ENCODE assay signal across 8 cellular contexts in genomic region chr10:14878266-14879054, GRCh38. TPM values are rescaled to one million over a fixed set of nuclear protein-coding genes. Genes with fewer than 3 reads are reported as not detected.
A peak's percentile ranks its signal among the peaks of the same experiment; 100 is the strongest.
DNase-seq lines count a peak whose midpoint lies in the region; ATAC-seq and TF ChIP-seq lines count a peak whose summit lies in the region.

Gene SUV39H2, plus strand, starts transcription at chr10:14878866. Its CDS starts 23 bp downstream, at chr10:14878889.

- no peaks in the 10 kb centered on the region for H3K36me3 ChIP-seq in testis (ENCODE audit: low read depth, missing control alignments)

- H3K4me3 ChIP-seq in testis, result peak within 1 kb of the TSS; percentile 89 to 97

- intact Hi-C loops in testis (cut with DNase I; ENCODE audit: low total_unique reads), result no loop called here

- DNase-seq in NCI-H1105 (lab: John Stamatoyannopoulos, UW), result peak; percentile 82
- peak; percentile 31 for DNase-seq in SKM-1 (lab: John Stamatoyannopoulos, UW; ENCODE audit: unreplicated experiment)
- DNase-seq in activated naive CD4-positive, alpha-beta T cell treated with anti-CD3 and anti-CD28 coated beads, Interleukin-2, amount 50 U/mL, for 72 hours (ENCODE audit: low spot score in 2 of 2), result peak; percentile 93 to 95
- peak; percentile 97 for DNase-seq in glomerular visceral epithelial cell (ENCODE audit: extremely low spot score)
- peak; percentile 80 for DNase-seq in omental fat pad (ENCODE audit: low spot score)
- DNase-seq in testis, result peak; percentile 97

- TF ChIP-seq POLR2A in GM10847 (IDR thresholded peaks at IDR 0.05; ENCODE audit: extremely low read depth, insufficient read length), result peak; percentile 63
- TF ChIP-seq POLR2A in testis (IDR thresholded peaks at IDR 0.05), result peak; percentile 38

- ATAC-seq in HG02642 (IDR thresholded peaks at IDR 0.05; ENCODE audit: poor library complexity, unreplicated experiment) (peak; percentile 95), omental fat pad (ENCODE audit: low FRiP score) (peak; percentile 95)
- peak; percentile 92 to 97 for ATAC-seq in activated naive CD4-positive, alpha-beta T cell treated with anti-CD3 and anti-CD28 coated beads, Interleukin-2, amount 50 U/mL, for 72 hours

- peaks cover 7% of the 10 kb centered on the region for H3K4me1 ChIP-seq in testis

- H3K36me3 Mint-ChIP-seq in activated naive CD4-positive, alpha-beta T cell treated with anti-CD3 and anti-CD28 coated beads, Interleukin-2, amount 50 U/mL, for 72 hours, result peaks cover 19 to 24% of the 10 kb centered on the region in 2 donors

- peak within 1 kb of the TSS; percentile 82 to 98 for H3K27ac Mint-ChIP-seq in activated naive CD4-positive, alpha-beta T cell treated with anti-CD3 and anti-CD28 coated beads, Interleukin-2, amount 50 U/mL, for 72 hours

- H3K27ac ChIP-seq in testis, result peak within 1 kb of the TSS; percentile 96 to 98

- 0 to 1% methylated on average over 1 to 51 of the region's 92 CpGs for WGBS in testis, 2 donors

- TF ChIP-seq CTCF in omental fat pad (IDR thresholded peaks at IDR 0.05) (no peak), testis (IDR thresholded peaks at IDR 0.05) (no peak)

- H3K9me3 ChIP-seq in testis, result no peaks in the 10 kb centered on the region

- H3K27me3 ChIP-seq in testis, result no peaks in the 10 kb centered on the region

- no peaks in the 10 kb centered on the region for H3K9me3 Mint-ChIP-seq in activated naive CD4-positive, alpha-beta T cell treated with anti-CD3 and anti-CD28 coated beads, Interleukin-2, amount 50 U/mL, for 72 hours

RNA-seq across cellular contexts. Expression of gene SUV39H2, which starts in this region (rescaled TPM):
- 10 to 100 TPM; 34.0 to 35.9 TPM for total RNA-seq in activated naive CD4-positive, alpha-beta T cell treated with anti-CD3 and anti-CD28 coated beads, Interleukin-2, amount 50 U/mL, for 72 hours
- total RNA-seq in omental fat pad (1 to 10 TPM; 4.4 to 7.9 (median 5.2) TPM), testis (10 to 100 TPM; 29.9 to 39.1 TPM)
- 69.4 TPM for polyA plus RNA-seq in testis (ENCODE audit: insufficient read depth, low read depth, low replicate concordance)

Comparison
In these comparisons a context has a peak if more than half of its experiments do, and no peak if none do; other contexts are left out.
1. Peak in every context shown above with its lines: DNase-seq, ATAC-seq, H3K4me3 ChIP-seq and H3K27ac ChIP-seq.
2. DNase-seq: peak in every context shown above with its lines; median percentile 97 in glomerular visceral epithelial cell; 97 in testis; 94 in activated naive CD4-positive, alpha-beta T cell treated with anti-CD3 and anti-CD28 coated beads, Interleukin-2, amount 50 U/mL, for 72 hours; 82 in NCI-H1105; 80 in omental fat pad; 31 in SKM-1.